In the genomic region with DNA sequence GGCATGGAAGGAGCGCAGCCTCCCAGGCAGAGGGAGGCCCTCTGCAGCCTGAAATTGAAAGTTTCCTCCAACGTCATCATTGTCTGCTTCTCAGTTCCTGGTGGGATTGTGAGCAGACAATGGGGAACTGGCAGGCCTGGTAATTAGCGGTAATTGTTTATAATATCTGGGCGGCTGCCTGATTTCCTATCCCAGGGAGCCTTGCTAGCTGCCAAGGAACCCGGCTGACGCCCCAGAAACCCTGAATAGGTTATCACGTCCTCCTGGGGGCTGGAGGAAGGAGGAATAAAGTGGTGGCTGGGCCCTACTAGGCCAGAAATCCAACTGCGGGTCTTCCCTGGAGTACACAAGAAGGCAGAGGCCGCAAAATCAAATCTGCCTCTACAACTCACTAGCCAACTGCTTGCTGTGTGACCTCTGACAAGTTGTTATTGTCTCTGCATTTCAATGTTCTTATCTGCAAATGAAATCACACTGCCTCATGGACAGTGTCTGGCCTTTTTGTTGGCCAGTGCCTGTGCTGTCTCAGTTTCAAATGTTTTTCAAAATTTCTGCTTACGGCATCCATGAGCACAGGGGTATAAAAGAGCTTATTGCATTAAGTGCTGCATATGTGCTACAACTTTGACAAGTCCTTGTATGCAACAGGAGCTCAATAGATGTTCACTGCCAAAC, we compare ENCODE assay signal across 23 cellular contexts. TPM values are rescaled to one million over a fixed set of nuclear protein-coding genes. Genes with fewer than 3 reads are reported as not detected.
DNase-seq lines count a peak whose midpoint lies in the region; ATAC-seq and TF ChIP-seq lines count a peak whose summit lies in the region.
"Had no signal": no experiment of that assay in that cellular context is flagged by ENCODE, and none has a peak within 500 bp of the region (broad histone marks: within the 10 kb centered on the region; RNA-seq: fewer than 3 reads in every experiment).

No MANE protein-coding gene starts in this region.

- H3K4me3 ChIP-seq in endodermal cell (ENCODE audit: low read length) (no peak overlapping the region), lower lobe of right lung (no peak overlapping the region), upper lobe of left lung (no peak overlapping the region)
- H3K4me3 ChIP-seq: A549, BLaER1, mucosa of descending colon had no signal

- no peak overlapping the region for H3K9ac ChIP-seq in endodermal cell (ENCODE audit: extremely low read depth, low read length, poor library complexity, severe bottlenecking)
- H3K9ac ChIP-seq: BLaER1 had no signal

- H3K27me3 Mint-ChIP-seq in endodermal cell (ENCODE audit: insufficient read depth): no peaks in the 10 kb centered on the region
- peaks cover 12% of the 10 kb centered on the region for H3K27me3 Mint-ChIP-seq in activated T-helper 1 cell treated with anti-CD3 and anti-CD28 coated beads, Interleukin-12 subunit alpha, Interleukin-12 subunit beta, Interleukin-2, Interleukin-4 antibody, amounts not matched to agents 30 ng/mL and 10 ng/mL and 1 ng/mL, durations not matched to agents 14 hours and 24 hours and 36 hours (ENCODE audit: insufficient read depth)

- peak in 1 of 4 donors; percentile 11 for TF ChIP-seq EP300 in upper lobe of left lung (IDR thresholded peaks at IDR 0.05)

- ATAC-seq in lower lobe of right lung: peak; percentile 27 to 50
- peak in 1 of 2 donors; percentile 7 for ATAC-seq in upper lobe of left lung (ENCODE audit: low FRiP score in 2 of 2)
- ATAC-seq: A549, mucosa of descending colon had no signal

- whole genome bisulfite sequencing in endodermal cell (ENCODE audit: insufficient coverage in 1 of 2, insufficient read length in 1 of 2), 2 experiments: 74 to 88% methylated on average over 5 to 10 of the region's 10 CpGs
- 50 to 76% methylated on average over 5 to 10 of the region's 10 CpGs for whole genome bisulfite sequencing in upper lobe of left lung, 2 donors

- no peak for TF ChIP-seq POLR2A in upper lobe of left lung (IDR thresholded peaks at IDR 0.05)

- no peaks in the 10 kb centered on the region for H3K27me3 ChIP-seq in endodermal cell (ENCODE audit: control insufficient read depth, insufficient read depth, low read length, poor library complexity, severe bottlenecking)
- peaks cover 3% of the 10 kb centered on the region for H3K27me3 ChIP-seq in lower lobe of right lung (ENCODE audit: low read depth)
- H3K27me3 ChIP-seq in upper lobe of left lung: no peaks in the 10 kb centered on the region
- H3K27me3 ChIP-seq: BLaER1 had no signal

- no peaks in the 10 kb centered on the region for H3K9me3 ChIP-seq in endodermal cell (ENCODE audit: control insufficient read depth, low read length)
- no peaks in the 10 kb centered on the region for H3K9me3 ChIP-seq in lower lobe of right lung
- H3K9me3 ChIP-seq in upper lobe of left lung: no peaks in the 10 kb centered on the region
- H3K9me3 ChIP-seq: A549, BLaER1, mucosa of descending colon, neutrophil had no signal

- no peaks in the 10 kb centered on the region for H3K36me3 Mint-ChIP-seq in endodermal cell (ENCODE audit: low read depth)
- H3K36me3 Mint-ChIP-seq in activated T-helper 1 cell treated with anti-CD3 and anti-CD28 coated beads, Interleukin-12 subunit alpha, Interleukin-12 subunit beta, Interleukin-2, Interleukin-4 antibody, amounts not matched to agents 30 ng/mL and 10 ng/mL and 1 ng/mL, durations not matched to agents 14 hours and 24 hours and 36 hours (ENCODE audit: low read depth): no peaks in the 10 kb centered on the region

- H3K4me1 ChIP-seq in endodermal cell (ENCODE audit: control insufficient read depth, insufficient read depth, low read length): peaks cover 16% of the 10 kb centered on the region
- H3K4me1 ChIP-seq in lower lobe of right lung: peaks cover 11% of the 10 kb centered on the region
- H3K4me1 ChIP-seq in upper lobe of left lung: peaks cover 3 to 6% (median 4%) of the 10 kb centered on the region in 4 donors
- H3K4me1 ChIP-seq: A549 had no signal

- no peaks in the 10 kb centered on the region for H3K36me3 ChIP-seq in endodermal cell (ENCODE audit: control insufficient read depth, insufficient read depth, low read length)
- H3K36me3 ChIP-seq in lower lobe of right lung: no peaks in the 10 kb centered on the region
- H3K36me3 ChIP-seq in upper lobe of left lung: no peaks in the 10 kb centered on the region
- H3K36me3 ChIP-seq: BLaER1, neutrophil had no signal

- H3K4me1 Mint-ChIP-seq in endodermal cell: peaks cover 26% of the 10 kb centered on the region
- H3K4me1 Mint-ChIP-seq in activated T-helper 1 cell treated with anti-CD3 and anti-CD28 coated beads, Interleukin-12 subunit alpha, Interleukin-12 subunit beta, Interleukin-2, Interleukin-4 antibody, amounts not matched to agents 30 ng/mL and 10 ng/mL and 1 ng/mL, durations not matched to agents 14 hours and 24 hours and 36 hours (ENCODE audit: low read depth): no peaks in the 10 kb centered on the region
- H3K4me1 Mint-ChIP-seq: activated CD4-positive, alpha-beta memory T cell treated with anti-CD3 and anti-CD28 coated beads, Interleukin-2, amount 10 ng/mL, durations not matched to agents 7 days and 5 days; central memory CD8-positive, alpha-beta T cell had no signal

- peak overlapping the region; percentile 73 for H3K27ac ChIP-seq in endodermal cell (ENCODE audit: low read depth, low read length)
- peak overlapping the region; percentile 65 for H3K27ac ChIP-seq in lower lobe of right lung
- peak overlapping the region in 3 of 4 donors; percentile 52 to 80 (median 54) for H3K27ac ChIP-seq in upper lobe of left lung
- H3K27ac ChIP-seq: A549, BLaER1, neutrophil had no signal

- no peak for TF ChIP-seq CTCF in endodermal cell (conservative IDR thresholded peaks at IDR 0.05)
- TF ChIP-seq CTCF in lower lobe of right lung (IDR thresholded peaks at IDR 0.05): no peak
- no peak for TF ChIP-seq CTCF in upper lobe of left lung (IDR thresholded peaks at IDR 0.05)

- H3K27ac Mint-ChIP-seq in endodermal cell: no peak overlapping the region
- no peak overlapping the region for H3K27ac Mint-ChIP-seq in activated T-helper 1 cell treated with anti-CD3 and anti-CD28 coated beads, Interleukin-12 subunit alpha, Interleukin-12 subunit beta, Interleukin-2, Interleukin-4 antibody, amounts not matched to agents 30 ng/mL and 10 ng/mL and 1 ng/mL, durations not matched to agents 14 hours and 24 hours and 36 hours
- H3K27ac Mint-ChIP-seq: activated CD4-positive, alpha-beta memory T cell treated with anti-CD3 and anti-CD28 coated beads, Interleukin-2, amount 10 ng/mL, durations not matched to agents 7 days and 5 days had no signal

- H3K9me3 Mint-ChIP-seq in endodermal cell: no peaks in the 10 kb centered on the region
- H3K9me3 Mint-ChIP-seq in activated T-helper 1 cell treated with anti-CD3 and anti-CD28 coated beads, Interleukin-12 subunit alpha, Interleukin-12 subunit beta, Interleukin-2, Interleukin-4 antibody, amounts not matched to agents 30 ng/mL and 10 ng/mL and 1 ng/mL, durations not matched to agents 14 hours and 24 hours and 36 hours: no peaks in the 10 kb centered on the region
- H3K9me3 Mint-ChIP-seq: activated CD4-positive, alpha-beta memory T cell treated with anti-CD3 and anti-CD28 coated beads, Interleukin-2, amount 10 ng/mL, durations not matched to agents 7 days and 5 days; central memory CD8-positive, alpha-beta T cell had no signal

- peak; percentile 30 for DNase-seq in NCI-H748 (lab: John Stamatoyannopoulos, UW; ENCODE audit: unreplicated experiment)
- DNase-seq in NCI-H748 treated with DMSO at 0.1 percent for 48 hours (lab: John Stamatoyannopoulos, UW): no peak
- no peak for DNase-seq in endodermal cell
- DNase-seq in lower lobe of right lung: no peak
- DNase-seq in upper lobe of left lung: no peak
- DNase-seq in NK-92 (lab: John Stamatoyannopoulos, UW; ENCODE audit: unreplicated experiment): no peak
- no peak for DNase-seq in activated CD8-positive, alpha-beta memory T cell treated with anti-CD3 and anti-CD28 coated beads, Interleukin-2, amount 50 U/mL, for 48 hours
- no peak for DNase-seq in activated T-helper 1 cell treated with anti-CD3 and anti-CD28 coated beads, Interleukin-12 subunit alpha, Interleukin-12 subunit beta, Interleukin-2, Interleukin-4 antibody, amounts not matched to agents 30 ng/mL and 10 ng/mL and 1 ng/mL, durations not matched to agents 14 hours and 24 hours and 36 hours (ENCODE audit: low spot score)
- DNase-seq: activated CD4-positive, alpha-beta memory T cell treated with anti-CD3 and anti-CD28 coated beads, Interleukin-2, amount 10 ng/mL, durations not matched to agents 7 days and 5 days; activated naive CD4-positive, alpha-beta T cell treated with Interleukin-2 at 50 U/mL for 16 hours; activated T-cell treated with anti-CD3 and anti-CD28 coated beads, Interleukin-2, amount 50 U/mL, for 1 hour; amygdala; Calu3; erythroblast; KG1; mucosa of descending colon; MV-4-11; NK-92 treated with Interleukin-12 subunit alpha and Interleukin-12 subunit beta, amount 100 ng/mL, for 24 hours had no signal

- no peak overlapping the region for H3K4me3 Mint-ChIP-seq in endodermal cell
- no peak overlapping the region for H3K4me3 Mint-ChIP-seq in activated T-helper 1 cell treated with anti-CD3 and anti-CD28 coated beads, Interleukin-12 subunit alpha, Interleukin-12 subunit beta, Interleukin-2, Interleukin-4 antibody, amounts not matched to agents 30 ng/mL and 10 ng/mL and 1 ng/mL, durations not matched to agents 14 hours and 24 hours and 36 hours
- H3K4me3 Mint-ChIP-seq: activated CD4-positive, alpha-beta memory T cell treated with anti-CD3 and anti-CD28 coated beads, Interleukin-2, amount 10 ng/mL, durations not matched to agents 7 days and 5 days; central memory CD8-positive, alpha-beta T cell had no signal

- intact Hi-C loops in lower lobe of right lung (cut with DNase I): no loop called here
- intact Hi-C loops in activated T-helper 1 cell treated with anti-CD3 and anti-CD28 coated beads, Interleukin-12 subunit alpha, Interleukin-12 subunit beta, Interleukin-2, Interleukin-4 antibody, amounts not matched to agents 30 ng/mL and 10 ng/mL and 1 ng/mL, durations not matched to agents 14 hours and 24 hours and 36 hours (cut with micrococcal nuclease): no loop called here

RNA-seq across cellular contexts. Expression of a gene that starts 16.9 kb away (rescaled TPM):
- total RNA-seq in endodermal cell: under 1 TPM; 0.15 to 0.22 TPM
- polyA plus RNA-seq in endodermal cell (2013, experiment 1 of 2): 0.07 TPM
- polyA plus RNA-seq in endodermal cell (2013, experiment 2 of 2): not detected
- 0.89 TPM for total RNA-seq in lower lobe of right lung
- total RNA-seq in upper lobe of left lung: 1 to 10 TPM; 1.0 to 2.7 (median 1.7) TPM
- 1.1 TPM in 2 replicates for total RNA-seq in activated T-helper 1 cell treated with anti-CD3 and anti-CD28 coated beads, Interleukin-12 subunit alpha, Interleukin-12 subunit beta, Interleukin-2, Interleukin-4 antibody, amounts not matched to agents 30 ng/mL and 10 ng/mL and 1 ng/mL, durations not matched to agents 14 hours and 24 hours and 36 hours
- total RNA-seq: activated CD4-positive, alpha-beta memory T cell treated with anti-CD3 and anti-CD28 coated beads, Interleukin-2, amount 10 ng/mL, durations not matched to agents 7 days and 5 days; HT-29 had no signal

RNA-seq across cellular contexts. Expression of a gene that starts 47.4 kb away (rescaled TPM):
- total RNA-seq in endodermal cell (not detected), lower lobe of right lung (42.3 TPM), upper lobe of left lung (100 to 1,000 TPM in 3 of 6 donors, 10 to 100 TPM in 3; 44.9 to 168 (median 122) TPM)
- not detected for polyA plus RNA-seq in endodermal cell (2013, experiment 1 of 2)
- not detected for polyA plus RNA-seq in endodermal cell (2013, experiment 2 of 2)
- not detected in 2 replicates for total RNA-seq in activated T-helper 1 cell treated with anti-CD3 and anti-CD28 coated beads, Interleukin-12 subunit alpha, Interleukin-12 subunit beta, Interleukin-2, Interleukin-4 antibody, amounts not matched to agents 30 ng/mL and 10 ng/mL and 1 ng/mL, durations not matched to agents 14 hours and 24 hours and 36 hours
- total RNA-seq: activated CD4-positive, alpha-beta memory T cell treated with anti-CD3 and anti-CD28 coated beads, Interleukin-2, amount 10 ng/mL, durations not matched to agents 7 days and 5 days; HT-29 had no signal

RNA-seq across cellular contexts. Expression of a gene that starts 47.7 kb away (rescaled TPM):
- total RNA-seq in endodermal cell: 10 to 100 TPM in 1 of 2 donors, 1 to 10 TPM in 1; 4.3 to 13.0 TPM
- 13.4 TPM for polyA plus RNA-seq in endodermal cell (2013, experiment 1 of 2)
- polyA plus RNA-seq in endodermal cell (2013, experiment 2 of 2): 11.1 TPM
- total RNA-seq in lower lobe of right lung: 3.5 TPM
- total RNA-seq in upper lobe of left lung: 1 to 10 TPM; 1.0 to 2.2 (median 2.1) TPM
- total RNA-seq in activated T-helper 1 cell treated with anti-CD3 and anti-CD28 coated beads, Interleukin-12 subunit alpha, Interleukin-12 subunit beta, Interleukin-2, Interleukin-4 antibody, amounts not matched to agents 30 ng/mL and 10 ng/mL and 1 ng/mL, durations not matched to agents 14 hours and 24 hours and 36 hours: not detected in 2 replicates
- total RNA-seq: activated CD4-positive, alpha-beta memory T cell treated with anti-CD3 and anti-CD28 coated beads, Interleukin-2, amount 10 ng/mL, durations not matched to agents 7 days and 5 days; HT-29 had no signal

Comparison
In these comparisons a context has a peak if more than half of its experiments do, and no peak if none do; other contexts are left out.
1. RNA of a gene that starts 47.4 kb away (total RNA-seq): 44.9 to 168 TPM in upper lobe of left lung and 42.3 TPM in lower lobe of right lung (single experiment); not detected in endodermal cell and not detected in activated T-helper 1 cell treated with anti-CD3 and anti-CD28 coated beads, Interleukin-12 subunit alpha, Interleukin-12 subunit beta, Interleukin-2, Interleukin-4 antibody, amounts not matched to agents 30 ng/mL and 10 ng/mL and 1 ng/mL, durations not matched to agents 14 hours and 24 hours and 36 hours; every median in the first group is over 10 times any median in the second.
2. Peak in every context shown above with its lines, with median percentiles within 50 percentile points of each other: H3K27ac ChIP-seq.